8 cellular contexts compared by ENCODE assay signal in genomic region chr4:120049732-120050494, GRCh38. TPM values are rescaled to one million over a fixed set of nuclear protein-coding genes. Genes with fewer than 3 reads are reported as not detected.
A peak's percentile ranks its signal among the peaks of the same experiment; 100 is the strongest.
DNase-seq lines count a peak whose midpoint lies in the region; ATAC-seq and TF ChIP-seq lines count a peak whose summit lies in the region.

No MANE protein-coding gene starts in this region.

- H3K79me2 ChIP-seq in neural cell (replicated peaks; ENCODE audit: insufficient read depth, low read length): no peaks in the 10 kb centered on the region

- peak; percentile 92 for ATAC-seq in GM21515 (IDR thresholded peaks at IDR 0.05; ENCODE audit: unreplicated experiment)
- ATAC-seq in stimulated activated naive CD8-positive, alpha-beta T cell treated with anti-CD3 and anti-CD28 coated beads, Interleukin-15, amount 100 ng/mL, for 72 hours: peak; percentile 88

- peaks cover 2% of the 10 kb centered on the region for H3K36me3 Mint-ChIP-seq in activated T-helper 1 cell treated with anti-CD3 and anti-CD28 coated beads, Interleukin-12 subunit alpha, Interleukin-12 subunit beta, Interleukin-2, Interleukin-4 antibody, amounts not matched to agents 30 ng/mL and 10 ng/mL and 1 ng/mL, durations not matched to agents 14 hours and 24 hours and 36 hours (ENCODE audit: low read depth)

- no peak for TF ChIP-seq EP300 in neural cell (conservative IDR thresholded peaks at IDR 0.05; ENCODE audit: poor library complexity, severe bottlenecking)

- H3K4me1 Mint-ChIP-seq in activated T-helper 1 cell treated with anti-CD3 and anti-CD28 coated beads, Interleukin-12 subunit alpha, Interleukin-12 subunit beta, Interleukin-2, Interleukin-4 antibody, amounts not matched to agents 30 ng/mL and 10 ng/mL and 1 ng/mL, durations not matched to agents 14 hours and 24 hours and 36 hours (ENCODE audit: low read depth): peaks cover 5% of the 10 kb centered on the region
- peaks cover 6% of the 10 kb centered on the region for H3K4me1 Mint-ChIP-seq in stimulated activated naive CD8-positive, alpha-beta T cell treated with anti-CD3 and anti-CD28 coated beads, Interleukin-15, amount 100 ng/mL, for 72 hours

- H2AFZ ChIP-seq in neural cell (ENCODE audit: low read depth, low read length): no peak overlapping the region

- H3K9me3 Mint-ChIP-seq in activated T-helper 1 cell treated with anti-CD3 and anti-CD28 coated beads, Interleukin-12 subunit alpha, Interleukin-12 subunit beta, Interleukin-2, Interleukin-4 antibody, amounts not matched to agents 30 ng/mL and 10 ng/mL and 1 ng/mL, durations not matched to agents 14 hours and 24 hours and 36 hours: no peaks in the 10 kb centered on the region
- H3K9me3 Mint-ChIP-seq in stimulated activated naive CD8-positive, alpha-beta T cell treated with anti-CD3 and anti-CD28 coated beads, Interleukin-15, amount 100 ng/mL, for 72 hours: no peaks in the 10 kb centered on the region

- TF ChIP-seq RAD21 in neural cell (conservative IDR thresholded peaks at IDR 0.05): peak; percentile 96

- peak; percentile 55 for DNase-seq in DMS53 treated with DMSO at 0.1 percent for 48 hours (lab: John Stamatoyannopoulos, UW; ENCODE audit: unreplicated experiment)
- peak in 61 of 76 experiments; percentile 2 to 80 (median 41) for DNase-seq in HUDEP-2 (lab: John Stamatoyannopoulos, UW; ENCODE audit: unreplicated experiment in 76 of 76)
- DNase-seq in RKO (ENCODE audit: low spot score): peak; percentile 69
- peak; percentile 53 for DNase-seq in activated T-helper 1 cell treated with anti-CD3 and anti-CD28 coated beads, Interleukin-12 subunit alpha, Interleukin-12 subunit beta, Interleukin-2, Interleukin-4 antibody, amounts not matched to agents 30 ng/mL and 10 ng/mL and 1 ng/mL, durations not matched to agents 14 hours and 24 hours and 36 hours (ENCODE audit: low spot score)
- peak; percentile 88 for DNase-seq in fibroblast of pulmonary artery (ENCODE audit: low read depth)
- DNase-seq in stimulated activated naive CD8-positive, alpha-beta T cell treated with anti-CD3 and anti-CD28 coated beads, Interleukin-15, amount 100 ng/mL, for 72 hours: peak; percentile 68 to 69

- H3K27me3 ChIP-seq in neural cell (ENCODE audit: insufficient read depth, low read depth, low read length): no peaks in the 10 kb centered on the region

- H3K9me3 ChIP-seq in neural cell (ENCODE audit: low read length): no peaks in the 10 kb centered on the region

- no peak overlapping the region for H3K27ac ChIP-seq in neural cell (ENCODE audit: low read length)

- no peak overlapping the region for H3K4me2 ChIP-seq in neural cell (ENCODE audit: low read length)

- no peaks in the 10 kb centered on the region for H3K36me3 ChIP-seq in neural cell (ENCODE audit: insufficient read depth, low read length)

- no peak overlapping the region for H3K4me3 Mint-ChIP-seq in activated T-helper 1 cell treated with anti-CD3 and anti-CD28 coated beads, Interleukin-12 subunit alpha, Interleukin-12 subunit beta, Interleukin-2, Interleukin-4 antibody, amounts not matched to agents 30 ng/mL and 10 ng/mL and 1 ng/mL, durations not matched to agents 14 hours and 24 hours and 36 hours
- peak overlapping the region in 1 of 2 donors; percentile 72 for H3K4me3 Mint-ChIP-seq in stimulated activated naive CD8-positive, alpha-beta T cell treated with anti-CD3 and anti-CD28 coated beads, Interleukin-15, amount 100 ng/mL, for 72 hours

- H3K9ac ChIP-seq in neural cell (ENCODE audit: low read length): no peak overlapping the region

- no peaks in the 10 kb centered on the region for H3K27me3 Mint-ChIP-seq in activated T-helper 1 cell treated with anti-CD3 and anti-CD28 coated beads, Interleukin-12 subunit alpha, Interleukin-12 subunit beta, Interleukin-2, Interleukin-4 antibody, amounts not matched to agents 30 ng/mL and 10 ng/mL and 1 ng/mL, durations not matched to agents 14 hours and 24 hours and 36 hours (ENCODE audit: insufficient read depth)
- H3K27me3 Mint-ChIP-seq in stimulated activated naive CD8-positive, alpha-beta T cell treated with anti-CD3 and anti-CD28 coated beads, Interleukin-15, amount 100 ng/mL, for 72 hours: no peaks in the 10 kb centered on the region

- intact Hi-C loops in activated T-helper 1 cell treated with anti-CD3 and anti-CD28 coated beads, Interleukin-12 subunit alpha, Interleukin-12 subunit beta, Interleukin-2, Interleukin-4 antibody, amounts not matched to agents 30 ng/mL and 10 ng/mL and 1 ng/mL, durations not matched to agents 14 hours and 24 hours and 36 hours (cut with micrococcal nuclease): loop anchor here (1.0 to 2.0 kb wide), 4 partner anchors 16 to 736 kb away; partner anchors contain the start of gene MAD2L1

- peak overlapping the region; percentile 46 for H3K4me3 ChIP-seq in fibroblast of pulmonary artery (replicated peaks; ENCODE audit: low read depth, low read length)
- H3K4me3 ChIP-seq in neural cell (ENCODE audit: low read length): no peak overlapping the region

- H3K27ac Mint-ChIP-seq in activated T-helper 1 cell treated with anti-CD3 and anti-CD28 coated beads, Interleukin-12 subunit alpha, Interleukin-12 subunit beta, Interleukin-2, Interleukin-4 antibody, amounts not matched to agents 30 ng/mL and 10 ng/mL and 1 ng/mL, durations not matched to agents 14 hours and 24 hours and 36 hours: no peak overlapping the region
- no peak overlapping the region for H3K27ac Mint-ChIP-seq in stimulated activated naive CD8-positive, alpha-beta T cell treated with anti-CD3 and anti-CD28 coated beads, Interleukin-15, amount 100 ng/mL, for 72 hours

- no peaks in the 10 kb centered on the region for H4K20me1 ChIP-seq in neural cell (ENCODE audit: insufficient read depth)

- peak; percentile 84 for TF ChIP-seq CTCF in fibroblast of pulmonary artery (IDR thresholded peaks at IDR 0.05; ENCODE audit: low read length, missing control alignments)
- peak; percentile 89 for TF ChIP-seq CTCF in neural cell (IDR thresholded peaks at IDR 0.05; ENCODE audit: poor library complexity, severe bottlenecking)

- no peaks in the 10 kb centered on the region for H3F3A ChIP-seq in neural cell (ENCODE audit: insufficient read depth, low read length, poor library complexity, severe bottlenecking)

- H3K9me2 ChIP-seq in neural cell (ENCODE audit: insufficient read depth, low read length): no peaks in the 10 kb centered on the region

TF ChIP-seq in neural cell, 6 proteins besides CTCF, POLR2A, EP300 and RAD21:
- TF ChIP-seq EZH2 (IDR thresholded peaks at IDR 0.05; ENCODE audit: borderline replicate concordance, insufficient read depth, low read length, poor library complexity, severe bottlenecking): no peak
- TF ChIP-seq REST (IDR thresholded peaks at IDR 0.05; ENCODE audit: borderline replicate concordance): no peak
- TF ChIP-seq TAF1 (IDR thresholded peaks at IDR 0.05; ENCODE audit: low read depth): no peak
- peak; percentile 97 for TF ChIP-seq SMC3 (conservative IDR thresholded peaks at IDR 0.05; ENCODE audit: poor library complexity)

RNA-seq across cellular contexts. Expression of gene MAD2L1, which starts 16.7 kb away (rescaled TPM):
- 63.3 and 69.0 TPM in 2 replicates for total RNA-seq in activated T-helper 1 cell treated with anti-CD3 and anti-CD28 coated beads, Interleukin-12 subunit alpha, Interleukin-12 subunit beta, Interleukin-2, Interleukin-4 antibody, amounts not matched to agents 30 ng/mL and 10 ng/mL and 1 ng/mL, durations not matched to agents 14 hours and 24 hours and 36 hours
- 7.3 and 8.7 TPM in 2 replicates for polyA plus RNA-seq in neural cell
- polyA minus RNA-seq in neural cell: 3.4 and 4.1 TPM in 2 replicates
